ENCODE assay signal across 9 cellular contexts in genomic region chr2:73282924-73283544, GRCh38. TPM values are rescaled to one million over a fixed set of nuclear protein-coding genes. Genes with fewer than 3 reads are reported as not detected.
DNase-seq lines count a peak whose midpoint lies in the region; ATAC-seq and TF ChIP-seq lines count a peak whose summit lies in the region.
"Had no signal": no experiment of that assay in that cellular context is flagged by ENCODE, and none has a peak within 500 bp of the region (broad histone marks: within the 10 kb centered on the region; RNA-seq: fewer than 3 reads in every experiment).

No MANE protein-coding gene starts in this region.

- no peaks in the 10 kb centered on the region for H3K9me2 ChIP-seq in SU-DHL-6 (replicated peaks; ENCODE audit: insufficient read depth, low read length)

- H3F3A ChIP-seq in SU-DHL-6 (ENCODE audit: insufficient read depth), result 0 out of 2 replicates have a peak, but pooled peaks cover 3% of the 10 kb centered on the region

- H3K9me3 Mint-ChIP-seq in activated naive CD4-positive, alpha-beta T cell treated with anti-CD3 and anti-CD28 coated beads for 36 hours, result no peaks in the 10 kb centered on the region

- H3K27ac ChIP-seq in SU-DHL-6 (ENCODE audit: low read depth, low read length) (peak overlapping the region; percentile 92), stomach (no peak overlapping the region)
- H3K27ac ChIP-seq: testis had no signal

- H3K27me3 ChIP-seq in SU-DHL-6 (ENCODE audit: low read length) (no peaks in the 10 kb centered on the region), stomach (peaks cover 0 to 46% (median 9%) of the 10 kb centered on the region in 3 donors)
- H3K27me3 ChIP-seq: testis had no signal

- WGBS in stomach, 5 donors, result 46 to 59% (median 48%) methylated on average over 5 of the region's 5 CpGs

- H3K9me3 ChIP-seq in SU-DHL-6 (ENCODE audit: insufficient read depth, low read length) (no peaks in the 10 kb centered on the region), stomach (no peaks in the 10 kb centered on the region)
- H3K9me3 ChIP-seq: testis had no signal

- H3K4me3 Mint-ChIP-seq in activated naive CD4-positive, alpha-beta T cell treated with anti-CD3 and anti-CD28 coated beads for 36 hours, result peak overlapping the region; percentile 80

- no peaks in the 10 kb centered on the region; the same call in 1 of the 2 replicates for H4K20me1 ChIP-seq in SU-DHL-6 (ENCODE audit: low read depth, low read length)

- peak overlapping the region; percentile 85 for H3K4me3 ChIP-seq in SU-DHL-6 (ENCODE audit: insufficient read depth, low read length, poor library complexity, severe bottlenecking)
- H3K4me3 ChIP-seq in fibroblast of pulmonary artery (replicated peaks; ENCODE audit: low read depth, low read length), result peak overlapping the region; percentile 65
- peak overlapping the region in 3 of 4 donors; percentile 76 to 92 (median 86) for H3K4me3 ChIP-seq in stomach

- no peak overlapping the region for H2AFZ ChIP-seq in SU-DHL-6 (ENCODE audit: low read depth, low read length, severe bottlenecking)

- H3K36me3 Mint-ChIP-seq in activated naive CD4-positive, alpha-beta T cell treated with anti-CD3 and anti-CD28 coated beads for 36 hours (ENCODE audit: low read depth), result peaks cover 4% of the 10 kb centered on the region

- peaks cover 11% of the 10 kb centered on the region for H3K4me1 Mint-ChIP-seq in activated naive CD4-positive, alpha-beta T cell treated with anti-CD3 and anti-CD28 coated beads for 36 hours (ENCODE audit: low read depth)

- CTCF ChIA-PET in activated naive CD4-positive, alpha-beta T cell treated with anti-CD3 and anti-CD28 coated beads for 36 hours (lab: Charles Lee), result no interaction called here

- H3K36me3 ChIP-seq in SU-DHL-6 (ENCODE audit: low read length) (no peaks in the 10 kb centered on the region), stomach (no peaks in the 10 kb centered on the region)

- peaks cover 14 to 25% (median 23%) of the 10 kb centered on the region in 4 donors for H3K4me1 ChIP-seq in stomach

- peaks cover 62% of the 10 kb centered on the region for H3K79me2 ChIP-seq in SU-DHL-6 (ENCODE audit: insufficient read depth, low read length)

- intact Hi-C loops in activated naive CD4-positive, alpha-beta T cell treated with anti-CD3 and anti-CD28 coated beads for 36 hours (cut with micrococcal nuclease), result loop anchor here (10.0 kb wide), 1 partner anchor 1552 kb away; the partner anchor contains the start of gene HK2
- intact Hi-C loops in stomach (cut with DNase I; ENCODE audit: low total_unique reads), result no loop called here

- H3K27me3 Mint-ChIP-seq in activated naive CD4-positive, alpha-beta T cell treated with anti-CD3 and anti-CD28 coated beads for 36 hours (ENCODE audit: low read depth), result no peaks in the 10 kb centered on the region

- no peak for TF ChIP-seq POLR2A in stomach (IDR thresholded peaks at IDR 0.05)

- no peak for DNase-seq in activated naive CD4-positive, alpha-beta T cell treated with anti-CD3 and anti-CD28 coated beads for 36 hours
- no peak for DNase-seq in activated naive CD4-positive, alpha-beta T cell (lab: John Stamatoyannopoulos, UW)
- no peak for DNase-seq in fibroblast of pulmonary artery (ENCODE audit: low read depth)
- no peak for DNase-seq in stomach
- DNase-seq in cerebellar cortex (ENCODE audit: low spot score), result no peak
- DNase-seq: testis had no signal

- H3K27ac Mint-ChIP-seq in activated naive CD4-positive, alpha-beta T cell treated with anti-CD3 and anti-CD28 coated beads for 36 hours, result no peak overlapping the region

- no peak for TF ChIP-seq EP300 in stomach (IDR thresholded peaks at IDR 0.05)

- no peak for ATAC-seq in HG03196 (IDR thresholded peaks at IDR 0.05; ENCODE audit: unreplicated experiment)
- ATAC-seq in HG02973 (IDR thresholded peaks at IDR 0.05; ENCODE audit: unreplicated experiment), result no peak

- peak overlapping the region; percentile 92 for H3K9ac ChIP-seq in SU-DHL-6 (ENCODE audit: low read length)

- TF ChIP-seq CTCF in SU-DHL-6 (IDR thresholded peaks at IDR 0.05; ENCODE audit: insufficient read depth, low read length, poor library complexity, severe bottlenecking) (no peak), fibroblast of pulmonary artery (IDR thresholded peaks at IDR 0.05; ENCODE audit: low read length, missing control alignments) (no peak), stomach (IDR thresholded peaks at IDR 0.05) (no peak)

- peak overlapping the region; percentile 91 for H3K4me2 ChIP-seq in SU-DHL-6 (ENCODE audit: low read depth, low read length, poor library complexity, severe bottlenecking)

RNA-seq across cellular contexts. Expression of gene FBXO41, which starts 1.2 kb away (rescaled TPM):
- 10 to 100 TPM; 11.0 to 11.8 TPM for total RNA-seq in activated naive CD4-positive, alpha-beta T cell treated with anti-CD3 and anti-CD28 coated beads for 36 hours
- 10 to 100 TPM in 1 of 5 donors, 1 to 10 TPM in 3, under 1 TPM in 1; 0.55 to 16.8 (median 4.0) TPM for total RNA-seq in stomach
- polyA plus RNA-seq in stomach, result 1 to 10 TPM in 1 of 3 donors, under 1 TPM in 2; 0.62 to 1.4 (median 0.80) TPM

RNA-seq across cellular contexts. Expression of gene EGR4, which starts 10.3 kb away (rescaled TPM):
- under 1 TPM; 0.07 to 0.12 TPM for total RNA-seq in activated naive CD4-positive, alpha-beta T cell treated with anti-CD3 and anti-CD28 coated beads for 36 hours
- total RNA-seq in stomach, result not detected
- under 1 TPM in 2 of 3 donors, not detected in 1; 0.05 to 0.31 TPM for polyA plus RNA-seq in stomach

RNA-seq across cellular contexts. Expression of gene CCT7, which starts 48.9 kb away (rescaled TPM):
- 100 to 1,000 TPM; 654 to 705 TPM for total RNA-seq in activated naive CD4-positive, alpha-beta T cell treated with anti-CD3 and anti-CD28 coated beads for 36 hours
- total RNA-seq in stomach, result 100 to 1,000 TPM; 124 to 243 (median 145) TPM
- 100 to 1,000 TPM; 140 to 159 (median 150) TPM for polyA plus RNA-seq in stomach

RNA-seq across cellular contexts. Expression of gene PRADC1, which starts 50.0 kb away (rescaled TPM):
- total RNA-seq in activated naive CD4-positive, alpha-beta T cell treated with anti-CD3 and anti-CD28 coated beads for 36 hours, result 10 to 100 TPM; 10.1 to 10.2 TPM
- total RNA-seq in stomach, result 100 to 1,000 TPM in 1 of 5 donors, 10 to 100 TPM in 2, 1 to 10 TPM in 2; 7.1 to 123 (median 18.7) TPM
- 10 to 100 TPM; 21.5 to 45.9 (median 30.1) TPM for polyA plus RNA-seq in stomach
